ENCODE assay signal across 6 cellular contexts in the genomic region with DNA sequence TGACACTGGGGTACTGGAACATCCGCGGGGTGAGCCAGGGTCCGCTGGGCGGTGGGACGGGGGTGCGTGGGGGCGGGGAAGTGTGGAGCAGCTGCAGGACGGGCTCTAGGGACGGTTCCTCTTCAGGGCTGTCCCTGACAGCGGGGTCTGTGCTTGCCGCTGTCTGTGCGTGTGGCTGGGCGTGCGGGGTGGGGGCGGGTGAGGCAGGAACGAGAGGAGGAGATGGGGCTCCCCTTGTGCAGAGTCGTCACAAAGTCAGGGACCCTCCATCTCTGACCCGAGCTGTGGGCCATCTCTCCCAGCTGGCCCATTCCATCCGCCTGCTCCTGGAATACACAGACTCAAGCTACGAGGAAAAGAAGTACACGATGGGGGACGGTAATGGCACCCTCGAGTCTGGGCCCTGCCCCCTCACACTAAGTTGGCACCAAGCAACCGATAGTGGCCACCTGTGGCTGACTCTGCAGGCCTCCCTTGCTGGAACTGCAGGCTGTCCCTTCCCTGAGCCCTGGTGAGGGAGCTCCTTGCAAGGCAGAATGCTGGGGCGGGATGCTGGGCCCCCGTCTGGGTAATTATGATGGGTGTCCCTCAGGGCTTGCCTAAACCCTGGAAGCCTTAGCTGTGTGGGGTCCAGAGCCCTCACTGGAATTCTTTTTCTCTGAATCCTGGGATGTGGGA. TPM values are rescaled to one million over a fixed set of nuclear protein-coding genes. Genes with fewer than 3 reads are reported as not detected.
DNase-seq lines count a peak whose midpoint lies in the region; ATAC-seq and TF ChIP-seq lines count a peak whose summit lies in the region.

No MANE protein-coding gene starts in this region.

- no peak for TF ChIP-seq EP300 in ovary (IDR thresholded peaks at IDR 0.05)

- no peak for TF ChIP-seq CTCF in coronary artery (IDR thresholded peaks at IDR 0.05)
- no peak for TF ChIP-seq CTCF in ovary (IDR thresholded peaks at IDR 0.05)

- H3K27ac ChIP-seq in coronary artery (peak overlapping the region in 1 of 2 donors; percentile 82), ovary (peak overlapping the region; percentile 16 to 54)

- peak overlapping the region; percentile 38 for H3K4me3 ChIP-seq in H7 (ENCODE audit: insufficient read depth, low read depth, low read length)
- H3K4me3 ChIP-seq in coronary artery, result peak overlapping the region; percentile 93
- peak overlapping the region; percentile 49 for H3K4me3 ChIP-seq in ovary

- ATAC-seq in HG02938 (IDR thresholded peaks at IDR 0.05; ENCODE audit: unreplicated experiment) (no peak), GM19452 (IDR thresholded peaks at IDR 0.05; ENCODE audit: unreplicated experiment) (no peak)

- H3K4me1 ChIP-seq in ovary (ENCODE audit: insufficient read depth), result peaks cover 5% of the 10 kb centered on the region

- no peaks in the 10 kb centered on the region for H3K9me3 ChIP-seq in ovary

- intact Hi-C loops in ovary (cut with DNase I), result loop anchor here in 1 of 4 donors (5.0 kb wide), 2 partner anchors 44 to 89 kb away; partner anchors contain the start of gene GSTM5

- H3K27me3 ChIP-seq in H7 (ENCODE audit: control insufficient read depth, insufficient read depth, low read length) (no peaks in the 10 kb centered on the region; the same call in 1 of the 2 replicates), ovary (no peaks in the 10 kb centered on the region)

- no peak for DNase-seq in H7
- DNase-seq in coronary artery (ENCODE audit: low spot score), result no peak
- peak in 2 of 5 donors; percentile 29 to 39 for DNase-seq in ovary
- no peak for DNase-seq in AG20443 (ENCODE audit: low spot score)

- 3 to 8% (median 6%) methylated on average over 12 to 26 of the region's 26 CpGs for WGBS in ovary, 3 donors

- no peak for TF ChIP-seq POLR2A in ovary (IDR thresholded peaks at IDR 0.05)

- H3K36me3 ChIP-seq in H7 (replicated peaks; ENCODE audit: control insufficient read depth, insufficient read depth, low read length) (no peaks in the 10 kb centered on the region), ovary (no peaks in the 10 kb centered on the region)

RNA-seq across cellular contexts. Expression of gene GSTM2, which starts 0.4 kb away (rescaled TPM):
- 10.8 and 17.7 TPM in 2 replicates for total RNA-seq in H7 (2014; rRNA removed; shearing (Covaris generic))
- 100 to 1,000 TPM; 101 to 318 (median 195) TPM for total RNA-seq in ovary
- 100 to 1,000 TPM; 202 to 209 TPM for polyA plus RNA-seq in ovary

RNA-seq across cellular contexts. Expression of gene GSTM4, which starts 12.4 kb away (rescaled TPM):
- total RNA-seq in H7 (2014; rRNA removed; shearing (Covaris generic)), result 31.2 and 43.2 TPM in 2 replicates
- 10 to 100 TPM; 23.0 to 91.8 (median 47.2) TPM for total RNA-seq in ovary
- polyA plus RNA-seq in ovary, result 100 to 1,000 TPM in 1 of 2 donors, 10 to 100 TPM in 1; 43.3 to 116 TPM

RNA-seq across cellular contexts. Expression of gene GSTM1, which starts 19.4 kb away (rescaled TPM):
- total RNA-seq in H7 (2014; rRNA removed; shearing (Covaris generic)), result not detected in 2 replicates
- 100 to 1,000 TPM in 2 of 7 donors, 10 to 100 TPM in 1, under 1 TPM in 1, not detected in 3; 0.32 to 482 (median 153) TPM for total RNA-seq in ovary
- 100 to 1,000 TPM; 169 to 193 TPM for polyA plus RNA-seq in ovary

RNA-seq across cellular contexts. Expression of gene GSTM5, which starts 43.8 kb away (rescaled TPM):
- not detected in 2 replicates for total RNA-seq in H7 (2014; rRNA removed; shearing (Covaris generic))
- 100 to 1,000 TPM in 3 of 7 donors, 10 to 100 TPM in 4; 18.8 to 183 (median 95.8) TPM for total RNA-seq in ovary
- polyA plus RNA-seq in ovary, result 100 to 1,000 TPM; 101 to 259 TPM

RNA-seq across cellular contexts. Expression of gene AMPD2, which starts 48.6 kb away (rescaled TPM):
- 78.0 and 83.7 TPM in 2 replicates for total RNA-seq in H7 (2014; rRNA removed; shearing (Covaris generic))
- total RNA-seq in ovary, result 10 to 100 TPM; 40.5 to 86.0 (median 64.8) TPM
- 10 to 100 TPM; 19.4 to 25.7 TPM for polyA plus RNA-seq in ovary

Comparison
In these comparisons a context has a peak if more than half of its experiments do, and no peak if none do; other contexts are left out.
1. H3K4me3 ChIP-seq: peak in every context shown above with its lines; median percentile 93 in coronary artery; 49 in ovary; 38 in H7.